ENCODE assay signal across 8 cellular contexts in genomic region chr7:83410989-83411591, GRCh38.
A peak's percentile ranks its signal among the peaks of the same experiment; 100 is the strongest.
DNase-seq lines count a peak whose midpoint lies in the region; ATAC-seq and TF ChIP-seq lines count a peak whose summit lies in the region.

No MANE protein-coding gene starts in this region.

- H3K27ac ChIP-seq in ascending aorta: no peak overlapping the region

- POLR2A ChIA-PET in activated CD4-positive, alpha-beta T cell treated with anti-CD3 and anti-CD28 coated beads, Interleukin-2, amount 10 ng/mL, durations not matched to agents 7 days and 5 days (lab: Charles Lee): no interaction called here

- intact Hi-C loops in ascending aorta (cut with DNase I): loop anchor here (2.0 kb wide), 1 partner anchor 246 kb away; no protein-coding TSS in a partner anchor

- no peaks in the 10 kb centered on the region for H3K27me3 Mint-ChIP-seq in activated CD4-positive, alpha-beta T cell treated with anti-CD3 and anti-CD28 coated beads, Interleukin-2, amount 10 ng/mL, durations not matched to agents 7 days and 5 days

- TF ChIP-seq CTCF in ascending aorta (IDR thresholded peaks at IDR 0.05): peak in 2 of 3 experiments; percentile 48 to 57

- H3K9me3 Mint-ChIP-seq in activated CD4-positive, alpha-beta T cell treated with anti-CD3 and anti-CD28 coated beads, Interleukin-2, amount 10 ng/mL, durations not matched to agents 7 days and 5 days: no peaks in the 10 kb centered on the region

- H3K4me1 Mint-ChIP-seq in activated CD4-positive, alpha-beta T cell treated with anti-CD3 and anti-CD28 coated beads, Interleukin-2, amount 10 ng/mL, durations not matched to agents 7 days and 5 days: no peaks in the 10 kb centered on the region

- H3K4me3 ChIP-seq in ascending aorta: no peak overlapping the region

- H3K9me3 ChIP-seq in ascending aorta: no peaks in the 10 kb centered on the region

- no peak overlapping the region for H3K4me3 Mint-ChIP-seq in activated CD4-positive, alpha-beta T cell treated with anti-CD3 and anti-CD28 coated beads, Interleukin-2, amount 10 ng/mL, durations not matched to agents 7 days and 5 days

- H3K4me1 ChIP-seq in ascending aorta: no peaks in the 10 kb centered on the region

- peak; percentile 43 for DNase-seq in DMS114 treated with DMSO at 0.1 percent for 48 hours (lab: John Stamatoyannopoulos, UW; ENCODE audit: unreplicated experiment)
- DNase-seq in NCI-H2107 (lab: John Stamatoyannopoulos, UW): peak; percentile 42
- no peak for DNase-seq in ascending aorta (ENCODE audit: low spot score in 2 of 2)
- DNase-seq in kidney glomerular epithelial cell (lab: John Stamatoyannopoulos, UW): peak; percentile 15
- no peak for DNase-seq in stimulated activated CD4-positive, alpha-beta T cell treated with anti-CD3 and anti-CD28 coated beads, Interleukin-1b, Interleukin-23, amount 100 ng/mL, for 48 hours
- DNase-seq in activated CD8-positive, alpha-beta memory T cell treated with anti-CD3 and anti-CD28 coated beads, Interleukin-2, amount 50 U/mL, for 48 hours: no peak
- DNase-seq in activated CD4-positive, alpha-beta T cell treated with anti-CD3 and anti-CD28 coated beads, Interleukin-2, amount 10 ng/mL, durations not matched to agents 7 days and 5 days: no peak

- peak; percentile 70 for ATAC-seq in GM21619 (IDR thresholded peaks at IDR 0.05; ENCODE audit: unreplicated experiment)

- no peaks in the 10 kb centered on the region for H3K36me3 ChIP-seq in ascending aorta

- CTCF ChIA-PET in activated CD4-positive, alpha-beta T cell treated with anti-CD3 and anti-CD28 coated beads, Interleukin-2, amount 10 ng/mL, durations not matched to agents 7 days and 5 days (lab: Charles Lee): no interaction called here

- H3K27me3 ChIP-seq in ascending aorta: no peaks in the 10 kb centered on the region

- H3K27ac Mint-ChIP-seq in activated CD4-positive, alpha-beta T cell treated with anti-CD3 and anti-CD28 coated beads, Interleukin-2, amount 10 ng/mL, durations not matched to agents 7 days and 5 days: no peak overlapping the region

- H3K36me3 Mint-ChIP-seq in activated CD4-positive, alpha-beta T cell treated with anti-CD3 and anti-CD28 coated beads, Interleukin-2, amount 10 ng/mL, durations not matched to agents 7 days and 5 days (ENCODE audit: low read depth): no peaks in the 10 kb centered on the region

Comparison
In these comparisons a context has a peak if more than half of its experiments do, and no peak if none do; other contexts are left out.
1. DNase-seq: peak in DMS114 treated with DMSO at 0.1 percent for 48 hours (single experiment), NCI-H2107 (single experiment) and kidney glomerular epithelial cell (single experiment); none in ascending aorta (0 of 2), stimulated activated CD4-positive, alpha-beta T cell treated with anti-CD3 and anti-CD28 coated beads, Interleukin-1b, Interleukin-23, amount 100 ng/mL, for 48 hours (single experiment), activated CD8-positive, alpha-beta memory T cell treated with anti-CD3 and anti-CD28 coated beads, Interleukin-2, amount 50 U/mL, for 48 hours (single experiment) and activated CD4-positive, alpha-beta T cell treated with anti-CD3 and anti-CD28 coated beads, Interleukin-2, amount 10 ng/mL, durations not matched to agents 7 days and 5 days (single experiment).